In genomic region chr1:30731806-30732276, GRCh38 we compare ENCODE assay signal across 1 cellular context.
A peak's percentile ranks its signal among the peaks of the same experiment; 100 is the strongest.
TF ChIP-seq lines count a peak whose summit lies in the region.

No MANE protein-coding gene starts in this region.

TF ChIP-seq in K562, 482 proteins besides CTCF, POLR2A, EP300 and RAD21 (continues in another document):
- TF ChIP-seq E2F3 (CRISPR knock-in tag; IDR thresholded peaks at IDR 0.05) (0 out of 2 replicates have a peak, but pooled peaks have one; percentile 52), PTRF (tag; IDR thresholded peaks at IDR 0.05) (no peak), ZBTB33 (CRISPR knock-in tag; IDR thresholded peaks at IDR 0.05) (no peak), POLR3G (IDR thresholded peaks at IDR 0.05; ENCODE audit: extremely low read depth, insufficient read length, insufficient replicate concordance) (no peak), PRPF4 (IDR thresholded peaks at IDR 0.05; ENCODE audit: insufficient read depth, low read depth, low read length, poor library complexity, severe bottlenecking) (no peak), ZNF274 (IDR thresholded peaks at IDR 0.05; ENCODE audit: borderline replicate concordance, low read depth, low read length) (no peak), PTBP1 (IDR thresholded peaks at IDR 0.05; ENCODE audit: low read depth, low read length) (no peak), MBD1 (CRISPR knock-in tag; IDR thresholded peaks at IDR 0.05) (no peak), GABPA (tag; conservative IDR thresholded peaks at IDR 0.05; ENCODE audit: low read depth) (no peak), ARID3A (IDR thresholded peaks at IDR 0.05; ENCODE audit: borderline replicate concordance, low read depth, low read length) (no peak), ZNF133 (CRISPR knock-in tag; IDR thresholded peaks at IDR 0.05) (no peak), ZNF57 (CRISPR knock-in tag; IDR thresholded peaks at IDR 0.05) (no peak), ZKSCAN1 (IDR thresholded peaks at IDR 0.05; ENCODE audit: low read depth, low read length) (no peak), HDAC8 (tag; IDR thresholded peaks at IDR 0.05) (no peak), PTTG1 (tag; IDR thresholded peaks at IDR 0.05; ENCODE audit: low read depth) (no peak), PCBP2 (IDR thresholded peaks at IDR 0.05; ENCODE audit: low read depth, low read length, poor library complexity, severe bottlenecking) (no peak), HNRNPH1 (optimal IDR thresholded peaks at IDR 0.05; ENCODE audit: low read depth, low read length) (no peak), RBM15 (IDR thresholded peaks at IDR 0.05; ENCODE audit: insufficient read depth, low read length) (no peak), MYNN (IDR thresholded peaks at IDR 0.05) (peak; percentile 72; the same call in 1 of the 2 replicates), MYNN (CRISPR knock-in tag; IDR thresholded peaks at IDR 0.05) (no peak), CHD2 (IDR thresholded peaks at IDR 0.05; ENCODE audit: low read depth, low read length) (no peak), SIN3B (IDR thresholded peaks at IDR 0.05; ENCODE audit: low read depth) (no peak), DLX4 (CRISPR knock-in tag; IDR thresholded peaks at IDR 0.05) (no peak), AFF1 (IDR thresholded peaks at IDR 0.05; ENCODE audit: low read depth in 1 of 2, partially characterized antibody in 2 of 2) (no peak), SAP30 (IDR thresholded peaks at IDR 0.05; ENCODE audit: borderline replicate concordance, insufficient read depth, low read depth, low read length, poor library complexity, severe bottlenecking) (no peak), FIP1L1 (IDR thresholded peaks at IDR 0.05; ENCODE audit: low read depth, low read length, poor library complexity, severe bottlenecking) (no peak), RNF2 (IDR thresholded peaks at IDR 0.05) (no peak), ESRRA (IDR thresholded peaks at IDR 0.05; ENCODE audit: borderline replicate concordance, low read depth) (peak; percentile 40; the same call in 1 of the 2 replicates), SREBF1 (IDR thresholded peaks at IDR 0.05; ENCODE audit: borderline replicate concordance, low read depth, low read length) (no peak), ZNF586 (CRISPR knock-in tag; conservative IDR thresholded peaks at IDR 0.05) (0 out of 2 replicates have a peak, but pooled peaks have one; percentile 4), HMG20B (CRISPR knock-in tag; IDR thresholded peaks at IDR 0.05) (no peak), ZNF3 (CRISPR knock-in tag; IDR thresholded peaks at IDR 0.05) (no peak), GTF3C2 (IDR thresholded peaks at IDR 0.05; ENCODE audit: borderline replicate concordance, extremely low read depth, insufficient read length) (no peak), SMARCE1 (IDR thresholded peaks at IDR 0.05) (peak; percentile 54; the same call in 1 of the 2 replicates), CSDE1 (IDR thresholded peaks at IDR 0.05) (no peak), FOXP1 (CRISPR knock-in tag; IDR thresholded peaks at IDR 0.05) (no peak), NFIX (CRISPR knock-in tag; IDR thresholded peaks at IDR 0.05; ENCODE audit: low read depth) (no peak), GMEB1 (CRISPR knock-in tag; IDR thresholded peaks at IDR 0.05) (0 out of 2 replicates have a peak, but pooled peaks have one; percentile 22), POLR2AphosphoS5 (IDR thresholded peaks at IDR 0.05; ENCODE audit: control insufficient read depth, insufficient read depth, low read depth, low read length) (0 out of 2 replicates have a peak, but pooled peaks have one; percentile 31), TAL1 (IDR thresholded peaks at IDR 0.05) (no peak), SRSF7 (optimal IDR thresholded peaks at IDR 0.05; ENCODE audit: low read depth, low read length) (no peak), PHF21A (IDR thresholded peaks at IDR 0.05; ENCODE audit: borderline replicate concordance, low read depth) (no peak), ZNF444 (CRISPR knock-in tag; IDR thresholded peaks at IDR 0.05) (no peak), ARHGAP35 (IDR thresholded peaks at IDR 0.05; ENCODE audit: partially characterized antibody) (no peak), ARID4B (CRISPR knock-in tag; IDR thresholded peaks at IDR 0.05) (no peak), BCOR (IDR thresholded peaks at IDR 0.05) (peak; percentile 40), ZNF431 (CRISPR knock-in tag; IDR thresholded peaks at IDR 0.05) (no peak; the same call in 1 of the 2 replicates), CAMTA2 (CRISPR knock-in tag; conservative IDR thresholded peaks at IDR 0.05) (0 out of 2 replicates have a peak, but pooled peaks have one; percentile 50), SETDB1 (IDR thresholded peaks at IDR 0.05; ENCODE audit: low read length) (no peak)
